13 cellular contexts compared by ENCODE assay signal in the genomic region with DNA sequence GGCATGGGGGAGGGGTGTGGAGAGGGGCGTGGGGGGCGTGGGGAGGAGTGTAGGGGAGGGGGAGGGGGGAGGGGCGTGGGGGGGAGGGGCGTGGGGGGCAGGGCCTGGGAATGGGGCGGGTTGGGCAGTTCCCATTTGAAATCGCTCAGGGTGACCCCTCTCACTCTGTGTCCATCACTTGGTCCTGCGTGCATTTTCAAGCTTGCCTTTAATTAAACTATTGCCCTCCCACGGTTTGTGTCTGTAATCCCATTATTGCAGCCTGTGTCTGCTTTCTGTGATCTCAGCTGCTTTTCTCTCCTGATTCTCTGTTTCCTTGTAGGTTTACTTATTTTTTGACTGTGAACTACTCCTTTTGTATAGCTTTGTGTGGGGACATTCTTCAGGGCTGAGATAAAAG. TPM values are rescaled to one million over a fixed set of nuclear protein-coding genes. Genes with fewer than 3 reads are reported as not detected.
DNase-seq lines count a peak whose midpoint lies in the region; ATAC-seq and TF ChIP-seq lines count a peak whose summit lies in the region.
"Had no signal": no experiment of that assay in that cellular context is flagged by ENCODE, and none has a peak within 500 bp of the region (broad histone marks: within the 10 kb centered on the region; RNA-seq: fewer than 3 reads in every experiment).

No MANE protein-coding gene starts in this region.

- H2AK5ac ChIP-seq in H9 (ENCODE audit: insufficient read length, low read length) = no peak overlapping the region

- H3K9me3 Mint-ChIP-seq in H9 = peaks cover 7 to 8% of the 10 kb centered on the region in 2 experiments
- peaks cover 9% of the 10 kb centered on the region for H3K9me3 Mint-ChIP-seq in neural crest cell
- no peaks in the 10 kb centered on the region for H3K9me3 Mint-ChIP-seq in T-helper 2 cell treated with Interferon-gamma antibody and Interleukin-4, amounts not matched to agents 5 μg/mL and 100 μg/mL, for 36 hours
- H3K9me3 Mint-ChIP-seq: CD4-positive, alpha-beta memory T cell had no signal

- H4K20me1 ChIP-seq in H9 (ENCODE audit: control insufficient read depth, insufficient read depth, insufficient read length) = no peaks in the 10 kb centered on the region

- H3K18ac ChIP-seq in H9 (ENCODE audit: insufficient read length, low read depth, low read length) = no peak overlapping the region

- H3K4me1 Mint-ChIP-seq in H9 = peaks cover 13 to 14% of the 10 kb centered on the region in 2 experiments
- peaks cover 16% of the 10 kb centered on the region for H3K4me1 Mint-ChIP-seq in neural crest cell
- no peaks in the 10 kb centered on the region for H3K4me1 Mint-ChIP-seq in T-helper 2 cell treated with Interferon-gamma antibody and Interleukin-4, amounts not matched to agents 5 μg/mL and 100 μg/mL, for 36 hours (ENCODE audit: low read depth)

- H3K4me3 ChIP-seq in A673 (ENCODE audit: low read depth, low read length, poor library complexity, severe bottlenecking) = no peak overlapping the region
- H3K4me3 ChIP-seq in WERI-Rb-1 (ENCODE audit: low read depth, low read length) = peak overlapping the region; percentile 0; the same call in 1 of the 2 replicates

- no peak overlapping the region for H3T11ph ChIP-seq in H9 (ENCODE audit: low read length)

- H3K9me3 ChIP-seq in A673 (ENCODE audit: low read depth, low read length, poor library complexity, severe bottlenecking) (no peaks in the 10 kb centered on the region), H9 (ENCODE audit: control insufficient read depth, low read depth, low read length) (no peaks in the 10 kb centered on the region), WERI-Rb-1 (ENCODE audit: severe bottlenecking) (peaks cover 10% of the 10 kb centered on the region)
- H3K9me3 ChIP-seq: BE2C had no signal

- BruUV-seq in A673 (replicated peaks; lab: Mats Ljungman, UMichigan) = no TSS peak

- H3K14ac ChIP-seq in H9 (ENCODE audit: insufficient read depth, low read length) = no peak overlapping the region

- H3K36me3 ChIP-seq in A673 (ENCODE audit: insufficient read depth, low read length, poor library complexity, severe bottlenecking) (no peaks in the 10 kb centered on the region), WERI-Rb-1 (no peaks in the 10 kb centered on the region)
- H3K36me3 ChIP-seq: BE2C had no signal

- H3K27ac Mint-ChIP-seq in H9 = peak overlapping the region in 1 of 3 experiments; percentile 45; a peak in 1 of 7 replicates
- H3K27ac Mint-ChIP-seq in neural crest cell (ENCODE audit: unreplicated experiment) = no peak overlapping the region
- no peak overlapping the region for H3K27ac Mint-ChIP-seq in T-helper 2 cell treated with Interferon-gamma antibody and Interleukin-4, amounts not matched to agents 5 μg/mL and 100 μg/mL, for 36 hours
- H3K27ac Mint-ChIP-seq: CD4-positive, alpha-beta memory T cell had no signal

- H2BK15ac ChIP-seq in H9 (ENCODE audit: low read depth, low read length) = no peak overlapping the region

- H3K9ac ChIP-seq in H9 (ENCODE audit: extremely low read depth, insufficient read length, low read length) = no peak overlapping the region

- TF ChIP-seq CTCF in A673 (conservative IDR thresholded peaks at IDR 0.05; ENCODE audit: low read depth, low read length) (no peak), H9 (conservative IDR thresholded peaks at IDR 0.05) (no peak), WERI-Rb-1 (IDR thresholded peaks at IDR 0.05; ENCODE audit: low read depth, low read length) (no peak), neural crest cell (conservative IDR thresholded peaks at IDR 0.05) (no peak)

- no peak for ATAC-seq in GM18858 (IDR thresholded peaks at IDR 0.05; ENCODE audit: unreplicated experiment)
- ATAC-seq: Panc1, Right ventricle myocardium inferior had no signal

- intact Hi-C loops in A673 (cut with micrococcal nuclease; ENCODE audit: unreplicated experiment) = no loop called here

- no peak overlapping the region for H4K91ac ChIP-seq in H9 (ENCODE audit: insufficient read length, low read depth, low read length)

- CTCF ChIA-PET in A673 (lab: Charles Lee) = no interaction called here

- H3K27me3 Mint-ChIP-seq in H9 (ENCODE audit: low read depth) = peaks cover 65% of the 10 kb centered on the region
- H3K27me3 Mint-ChIP-seq in neural crest cell (ENCODE audit: low read depth) = peaks cover 59% of the 10 kb centered on the region
- H3K27me3 Mint-ChIP-seq in T-helper 2 cell treated with Interferon-gamma antibody and Interleukin-4, amounts not matched to agents 5 μg/mL and 100 μg/mL, for 36 hours (ENCODE audit: low read depth) = peaks cover 13% of the 10 kb centered on the region

- H3K27me3 ChIP-seq in A673 (replicated peaks; ENCODE audit: insufficient read depth, low read depth, low read length, poor library complexity) = peaks cover 6% of the 10 kb centered on the region
- no peaks in the 10 kb centered on the region; the same call in 1 of the 2 replicates for H3K27me3 ChIP-seq in H9 (ENCODE audit: insufficient read depth, low read length)
- H3K27me3 ChIP-seq in WERI-Rb-1 (ENCODE audit: insufficient read depth, low read depth, severe bottlenecking) = no peaks in the 10 kb centered on the region
- H3K27me3 ChIP-seq: BE2C had no signal

- POLR2A ChIA-PET in A673 (lab: Charles Lee; ENCODE audit: low non-redundant PET) = no interaction called here

- no peaks in the 10 kb centered on the region for H3K79me2 ChIP-seq in H9 (ENCODE audit: insufficient read depth, low read length)

- H3K56ac ChIP-seq in H9 (ENCODE audit: insufficient read length, low read depth, low read length) = no peak overlapping the region

- no peaks in the 10 kb centered on the region for H3K23me2 ChIP-seq in H9 (ENCODE audit: insufficient read length, low read depth, low read length, poor library complexity, severe bottlenecking)

- H2BK5ac ChIP-seq in H9 (ENCODE audit: insufficient read length, low read length) = no peak overlapping the region

- no peak overlapping the region for H3K4me2 ChIP-seq in H9 (ENCODE audit: insufficient read depth, insufficient read length, low read length)

- DNase-seq in A673 (ENCODE audit: low spot score) = peak; percentile 67
- no peak for DNase-seq in H9
- DNase-seq in WERI-Rb-1 = no peak
- DNase-seq in neural crest cell (ENCODE audit: low read depth, low spot score) = no peak
- DNase-seq in T-helper 2 cell treated with Interferon-gamma antibody and Interleukin-4, amounts not matched to agents 5 μg/mL and 100 μg/mL, for 36 hours (ENCODE audit: low spot score) = no peak
- DNase-seq in activated naive CD4-positive, alpha-beta T cell treated with anti-CD3 and anti-CD28 coated beads, Interleukin-2, amount 50 U/mL, for 16 hours = no peak
- DNase-seq: BE2C; CD4-positive, alpha-beta memory T cell; NCI-H2029 had no signal

- peaks cover 0 to 6% (median 3%) of the 10 kb centered on the region in 3 experiments; a peak in 2 of 7 replicates for H3K36me3 Mint-ChIP-seq in H9 (ENCODE audit: insufficient read depth in 1 of 3, low read depth in 3 of 3)
- peaks cover 6% of the 10 kb centered on the region for H3K36me3 Mint-ChIP-seq in neural crest cell (ENCODE audit: low read depth)
- H3K36me3 Mint-ChIP-seq in T-helper 2 cell treated with Interferon-gamma antibody and Interleukin-4, amounts not matched to agents 5 μg/mL and 100 μg/mL, for 36 hours (ENCODE audit: low read depth) = peaks cover 1% of the 10 kb centered on the region

- H4K8ac ChIP-seq in H9 (replicated peaks; ENCODE audit: insufficient read length, low read depth, low read length) = no peak overlapping the region

- H2BK20ac ChIP-seq in H9 (ENCODE audit: low read depth, low read length, poor library complexity, severe bottlenecking) = no peak overlapping the region

- H2BK120ac ChIP-seq in H9 (ENCODE audit: low read depth, low read length, poor library complexity, severe bottlenecking) = no peak overlapping the region

- H3K27ac ChIP-seq in A673 (ENCODE audit: low read depth, low read length, poor library complexity, severe bottlenecking) (peak overlapping the region; percentile 54), H9 (ENCODE audit: insufficient read length, low read depth, low read length) (no peak overlapping the region), WERI-Rb-1 (0 out of 2 replicates have a peak overlapping the region, but pooled peaks have one; percentile 2)

- H4K5ac ChIP-seq in H9 (ENCODE audit: insufficient read length, low read depth, low read length) = no peak overlapping the region

- WGBS in H9 (ENCODE audit: extremely low coverage, insufficient read length, low lambda C conversion rate) = no CpG with 5 or more reads among the region's 8 CpGs

- H3K4me3 Mint-ChIP-seq in H9 = peak overlapping the region; percentile 1 to 53; a peak in 4 of 5 replicates
- H3K4me3 Mint-ChIP-seq in neural crest cell = peak overlapping the region; percentile 56
- H3K4me3 Mint-ChIP-seq in T-helper 2 cell treated with Interferon-gamma antibody and Interleukin-4, amounts not matched to agents 5 μg/mL and 100 μg/mL, for 36 hours = no peak overlapping the region

- H3K79me1 ChIP-seq in H9 (ENCODE audit: insufficient read depth, low read depth, low read length, poor library complexity, severe bottlenecking) = no peaks in the 10 kb centered on the region

- peaks cover 11% of the 10 kb centered on the region for H3K4me1 ChIP-seq in A673 (ENCODE audit: insufficient read depth, low read length, poor library complexity, severe bottlenecking)
- no peaks in the 10 kb centered on the region; the same call in 1 of the 2 replicates for H3K4me1 ChIP-seq in H9 (ENCODE audit: insufficient read depth, low read length)
- H3K4me1 ChIP-seq: BE2C had no signal

- no peak overlapping the region for H3K4ac ChIP-seq in H9 (ENCODE audit: low read depth, low read length)

- H2AFZ ChIP-seq in H9 (ENCODE audit: low read length) = no peak overlapping the region

- no peak overlapping the region for H3K23ac ChIP-seq in H9 (ENCODE audit: insufficient read length, low read depth, low read length)

- H2BK12ac ChIP-seq in H9 (ENCODE audit: insufficient read length, low read depth, low read length) = no peak overlapping the region

RNA-seq across cellular contexts. Expression of a gene that starts 1.3 kb away (rescaled TPM):
- 0.43 and 0.81 TPM in 2 replicates for total RNA-seq in A673 (2021)
- not detected in 2 replicates for total RNA-seq in H9 (2021)
- not detected in 2 replicates for total RNA-seq in neural crest cell
- total RNA-seq: CD4-positive, alpha-beta memory T cell; Daoy; Right ventricle myocardium inferior had no signal

RNA-seq across cellular contexts. Expression of a gene that starts 46.6 kb away (rescaled TPM):
- total RNA-seq in A673 (2021) (not detected in 2 replicates), H9 (2021) (not detected in 2 replicates), neural crest cell (not detected in 2 replicates)
- total RNA-seq: CD4-positive, alpha-beta memory T cell; Right ventricle myocardium inferior had no signal
